ENCODE assay signal across 8 cellular contexts in genomic region chr15:82263350-82263749, GRCh38. TPM values are rescaled to one million over a fixed set of nuclear protein-coding genes. Genes with fewer than 3 reads are reported as not detected.
DNase-seq lines count a peak whose midpoint lies in the region; ATAC-seq and TF ChIP-seq lines count a peak whose summit lies in the region.

No MANE protein-coding gene starts in this region.

- peaks cover 5% of the 10 kb centered on the region for H3K36me3 Mint-ChIP-seq in chondrocyte (ENCODE audit: low read depth)
- H3K36me3 Mint-ChIP-seq in nephron (ENCODE audit: low read depth), result peaks cover 4% of the 10 kb centered on the region

- H3K27ac Mint-ChIP-seq in chondrocyte (ENCODE audit: unreplicated experiment) (no peak overlapping the region), nephron (peak overlapping the region; percentile 27 to 66 (median 41))

- TF ChIP-seq CTCF in chondrocyte (IDR thresholded peaks at IDR 0.05), result no peak
- no peak for TF ChIP-seq CTCF in nephron (IDR thresholded peaks at IDR 0.05; ENCODE audit: unreplicated experiment in 3 of 3)

- H3K4me1 Mint-ChIP-seq in chondrocyte (ENCODE audit: low read depth) (peaks cover 27% of the 10 kb centered on the region), nephron (peaks cover 22% of the 10 kb centered on the region)

- H3K4me3 Mint-ChIP-seq in chondrocyte (ENCODE audit: unreplicated experiment), result peak overlapping the region; percentile 85
- H3K4me3 Mint-ChIP-seq in nephron, result peak overlapping the region; percentile 93 to 95 (median 93)

- H3K27me3 Mint-ChIP-seq in chondrocyte (ENCODE audit: low read depth) (no peaks in the 10 kb centered on the region), nephron (ENCODE audit: low read depth) (peaks cover 3% of the 10 kb centered on the region)

- no peak for ATAC-seq in HG03521 (IDR thresholded peaks at IDR 0.05; ENCODE audit: unreplicated experiment)

- DNase-seq in G401 (ENCODE audit: low spot score) (peak; percentile 19), NCI-H2196 treated with DMSO at 0.1 percent for 48 hours (lab: John Stamatoyannopoulos, UW; ENCODE audit: unreplicated experiment) (peak; percentile 32), chondrocyte (ENCODE audit: low spot score) (no peak), substantia nigra (lab: John Stamatoyannopoulos, UW) (no peak), foreskin melanocyte (no peak)
- DNase-seq in effector CD8-positive, alpha-beta T cell (lab: John Stamatoyannopoulos, UW), result no peak

- in situ Hi-C loops in G401 (cut with HindIII; ENCODE audit: low sequenced_read_pairs), result no loop called here

- H3K27ac ChIP-seq in substantia nigra (ENCODE audit: low read depth, low read length, poor library complexity, severe bottlenecking), result no peak overlapping the region

- no peaks in the 10 kb centered on the region for H3K9me3 Mint-ChIP-seq in chondrocyte (ENCODE audit: low read depth)
- H3K9me3 Mint-ChIP-seq in nephron, result no peaks in the 10 kb centered on the region

RNA-seq across cellular contexts. Expression of gene SAXO2, which starts 0.7 kb away (rescaled TPM):
- total RNA-seq in G401 (2014; rRNA removed; shearing (Covaris generic)), result 1.2 TPM in 1 of 2 replicates, not detected in the other
- 0.90 to 5.1 TPM (median 1.0 TPM) in 3 replicates for total RNA-seq in chondrocyte

RNA-seq across cellular contexts. Expression of gene EFL1, which starts 0.8 kb away (rescaled TPM):
- 11.8 and 14.3 TPM in 2 replicates for total RNA-seq in G401 (2014; rRNA removed; shearing (Covaris generic))
- 15.7 to 19.4 TPM (median 16.6 TPM) in 3 replicates for total RNA-seq in chondrocyte

Comparison
In these comparisons a context has a peak if more than half of its experiments do, and no peak if none do; other contexts are left out.
1. DNase-seq: peak in G401 (single experiment) and NCI-H2196 treated with DMSO at 0.1 percent for 48 hours (single experiment); none in chondrocyte (single experiment), effector CD8-positive, alpha-beta T cell (single experiment), substantia nigra (0 of 49) and foreskin melanocyte (single experiment).